27 cellular contexts compared by ENCODE assay signal in the genomic region with DNA sequence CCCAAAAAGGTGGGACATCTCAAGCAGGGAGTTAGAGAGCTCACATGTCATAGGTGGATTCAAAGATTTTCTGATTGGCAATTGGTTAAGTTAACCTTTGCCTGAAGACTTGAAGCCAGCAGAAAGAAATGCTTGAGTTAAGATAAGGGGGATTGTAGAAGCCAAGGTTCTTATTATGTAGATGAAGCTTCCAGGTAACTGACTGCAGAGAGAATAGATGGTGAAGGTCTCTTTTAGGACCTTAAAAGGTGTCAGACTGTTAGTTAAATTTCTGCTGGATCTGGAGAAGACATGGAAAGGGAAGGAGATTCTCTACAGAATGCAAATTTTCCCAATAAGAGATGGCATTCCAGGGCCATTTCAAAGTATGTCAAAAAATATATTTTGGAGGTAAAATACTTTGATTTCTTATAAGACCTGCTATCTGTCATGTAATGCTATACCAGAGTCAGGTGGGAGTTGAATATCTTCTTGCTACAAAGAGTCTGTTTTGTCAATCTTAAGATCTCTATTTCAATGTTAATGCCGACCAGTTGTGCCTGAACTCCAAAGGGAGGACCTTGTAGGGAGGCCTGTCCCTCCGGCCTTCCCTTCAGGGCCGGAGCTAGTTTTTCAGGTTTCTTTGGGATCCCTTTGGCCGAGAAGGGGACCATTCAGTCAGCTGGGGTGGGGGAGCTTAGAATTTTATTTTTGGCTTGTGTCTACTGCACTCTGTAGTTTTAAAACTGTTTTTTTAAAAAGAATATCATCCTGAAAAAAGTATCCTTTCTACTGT.
"Had no signal": no experiment of that assay in that cellular context is flagged by ENCODE, and none has a peak within 500 bp of the region (broad histone marks: within the 10 kb centered on the region; RNA-seq: fewer than 3 reads in every experiment).

No MANE protein-coding gene starts in this region.

- H3K9me3 Mint-ChIP-seq: dendritic cell treated with granulocyte-macrophage colony-stimulating factor and Interleukin-4, amounts not matched to agents 40 ng/mL and 50 ng/mL, for 4 days; endodermal cell; immature natural killer cell; natural killer cell; stimulated activated naive CD8-positive, alpha-beta T cell treated with anti-CD3 and anti-CD28 coated beads, Interleukin-15, amount 100 ng/mL, for 72 hours had no signal

- H3K27ac Mint-ChIP-seq: dendritic cell treated with granulocyte-macrophage colony-stimulating factor and Interleukin-4, amounts not matched to agents 40 ng/mL and 50 ng/mL, for 4 days; endodermal cell; natural killer cell had no signal

- H3K4me1 Mint-ChIP-seq: endodermal cell; immature natural killer cell; natural killer cell; stimulated activated naive CD8-positive, alpha-beta T cell treated with anti-CD3 and anti-CD28 coated beads, Interleukin-15, amount 100 ng/mL, for 72 hours had no signal

- H3K27ac ChIP-seq: colonic mucosa, epithelial cell of prostate, gastrocnemius medialis, lower lobe of right lung, ovary, right lobe of liver, suprapubic skin, thyroid gland, vagina had no signal

- ATAC-seq: esophagus mucosa; gastrocnemius medialis; left colon; left ventricle myocardium superior; lower lobe of right lung; natural killer cell; right lobe of liver; stimulated activated naive CD8-positive, alpha-beta T cell treated with anti-CD3 and anti-CD28 coated beads, Interleukin-15, amount 100 ng/mL, for 72 hours had no signal

- H3K27me3 ChIP-seq: colonic mucosa, gastrocnemius medialis, ovary, right lobe of liver, suprapubic skin, thyroid gland, vagina had no signal

- H3K27me3 Mint-ChIP-seq: dendritic cell treated with granulocyte-macrophage colony-stimulating factor and Interleukin-4, amounts not matched to agents 40 ng/mL and 50 ng/mL, for 4 days; stimulated activated naive CD8-positive, alpha-beta T cell treated with anti-CD3 and anti-CD28 coated beads, Interleukin-15, amount 100 ng/mL, for 72 hours had no signal

- H3K4me3 Mint-ChIP-seq: dendritic cell treated with granulocyte-macrophage colony-stimulating factor and Interleukin-4, amounts not matched to agents 40 ng/mL and 50 ng/mL, for 4 days; endodermal cell; immature natural killer cell; natural killer cell; stimulated activated naive CD8-positive, alpha-beta T cell treated with anti-CD3 and anti-CD28 coated beads, Interleukin-15, amount 100 ng/mL, for 72 hours had no signal

- DNase-seq: colonic mucosa; effector CD8-positive, alpha-beta T cell; endodermal cell; foreskin fibroblast; gastrocnemius medialis; head of caudate nucleus; immature natural killer cell; islet precursor cell; kidney glomerular epithelial cell; left colon; left ventricle myocardium superior; lower lobe of right lung; natural killer cell; occipital lobe; ovary; right lobe of liver; small intestine; stimulated activated CD4-positive, alpha-beta T cell treated with anti-CD3 and anti-CD28 coated beads, Interleukin-15, amount 100 ng/mL, for 24 hours; stimulated activated CD4-positive, alpha-beta T cell treated with anti-CD3 and anti-CD28 coated beads, Interleukin-2, amount 100 ng/mL, for 48 hours; stimulated activated naive CD4-positive, alpha-beta T cell; stimulated activated naive CD8-positive, alpha-beta T cell treated with anti-CD3 and anti-CD28 coated beads, Interleukin-15, amount 100 ng/mL, for 72 hours; thyroid gland had no signal

- H3K36me3 Mint-ChIP-seq: natural killer cell had no signal

- H3K4me3 ChIP-seq: colonic mucosa, gastrocnemius medialis, lower lobe of right lung, ovary, right lobe of liver, suprapubic skin, thyroid gland, vagina had no signal

- H3K36me3 ChIP-seq: colonic mucosa, gastrocnemius medialis, lower lobe of right lung, ovary, right lobe of liver, suprapubic skin, thyroid gland, vagina had no signal

- H3K4me1 ChIP-seq: colonic mucosa, gastrocnemius medialis, lower lobe of right lung, right lobe of liver, suprapubic skin, thyroid gland, vagina had no signal

- FAIRE-seq: small intestine had no signal
